ENCODE assay signal across 9 cellular contexts in the genomic region with DNA sequence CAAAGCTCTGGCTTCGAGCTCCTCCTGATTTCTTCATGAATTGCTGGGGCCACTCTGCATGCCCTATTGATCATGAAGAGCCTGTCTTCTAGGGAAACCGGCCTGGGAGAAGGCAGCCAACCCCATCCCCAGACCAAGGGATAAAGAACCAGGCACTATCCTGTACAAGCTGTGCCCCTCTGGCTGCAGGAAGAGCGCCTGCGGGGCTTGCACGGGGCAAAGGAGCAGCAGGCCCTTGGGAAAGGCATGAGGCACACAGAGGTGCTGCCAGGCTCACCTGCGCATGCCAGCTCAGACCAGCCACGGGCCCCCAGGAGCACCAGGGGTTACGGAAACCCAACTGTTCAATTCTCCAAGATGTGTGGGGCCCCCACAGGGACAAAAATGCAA. TPM values are rescaled to one million over a fixed set of nuclear protein-coding genes. Genes with fewer than 3 reads are reported as not detected.
DNase-seq lines count a peak whose midpoint lies in the region; ATAC-seq and TF ChIP-seq lines count a peak whose summit lies in the region.
"Had no signal": no experiment of that assay in that cellular context is flagged by ENCODE, and none has a peak within 500 bp of the region (broad histone marks: within the 10 kb centered on the region; RNA-seq: fewer than 3 reads in every experiment).

No MANE protein-coding gene starts in this region.

- DNase-seq in stimulated activated naive CD8-positive, alpha-beta T cell treated with anti-CD3 and anti-CD28 coated beads, Interleukin-15, Interleukin-2, amounts not matched to agents 100 U/mL and 50 U/mL, for 24 hours, result no peak
- DNase-seq in midbrain (lab: John Stamatoyannopoulos, UW) (peak; percentile 40), NCI-H1694 treated with DMSO at 0.1 percent for 48 hours (lab: John Stamatoyannopoulos, UW) (no peak)
- no peak for DNase-seq in stimulated activated CD4-positive, alpha-beta T cell treated with anti-CD3 and anti-CD28 coated beads, Interleukin-4, amount 100 ng/mL, for 4 hours
- no peak for DNase-seq in activated effector memory CD4-positive, alpha-beta T cell treated with anti-CD3 and anti-CD28 coated beads, Interleukin-2, amount 50 U/mL, for 16 hours
- DNase-seq: NCI-H1436 treated with DMSO at 0.1 percent for 48 hours had no signal

- peak overlapping the region; percentile 87 for H3K4me3 Mint-ChIP-seq in stimulated activated naive CD8-positive, alpha-beta T cell treated with anti-CD3 and anti-CD28 coated beads, Interleukin-15, Interleukin-2, amounts not matched to agents 100 ng/mL and 50 ng/mL, for 24 hours
- H3K4me3 Mint-ChIP-seq in brain, result peak overlapping the region; percentile 90 to 94 (median 93)

- H3K36me3 Mint-ChIP-seq in stimulated activated naive CD8-positive, alpha-beta T cell treated with anti-CD3 and anti-CD28 coated beads, Interleukin-15, Interleukin-2, amounts not matched to agents 100 ng/mL and 50 ng/mL, for 24 hours (ENCODE audit: low read depth), result no peaks in the 10 kb centered on the region
- no peaks in the 10 kb centered on the region for H3K36me3 Mint-ChIP-seq in brain

- H3K27me3 Mint-ChIP-seq in stimulated activated naive CD8-positive, alpha-beta T cell treated with anti-CD3 and anti-CD28 coated beads, Interleukin-15, Interleukin-2, amounts not matched to agents 100 ng/mL and 50 ng/mL, for 24 hours, result no peaks in the 10 kb centered on the region
- H3K27me3 Mint-ChIP-seq in brain, result peaks cover 9% of the 10 kb centered on the region

- H3K4me1 Mint-ChIP-seq in stimulated activated naive CD8-positive, alpha-beta T cell treated with anti-CD3 and anti-CD28 coated beads, Interleukin-15, Interleukin-2, amounts not matched to agents 100 ng/mL and 50 ng/mL, for 24 hours (ENCODE audit: low read depth), result peaks cover 51% of the 10 kb centered on the region
- peaks cover 36% of the 10 kb centered on the region for H3K4me1 Mint-ChIP-seq in brain

- ATAC-seq in stimulated activated naive CD8-positive, alpha-beta T cell treated with anti-CD3 and anti-CD28 coated beads, Interleukin-15, Interleukin-2, amounts not matched to agents 100 U/mL and 50 U/mL, for 24 hours, result no peak
- no peak for ATAC-seq in HG03342 (IDR thresholded peaks at IDR 0.05; ENCODE audit: unreplicated experiment)

- TF ChIP-seq CTCF in brain (conservative IDR thresholded peaks at IDR 0.05), result no peak

- H3K27ac Mint-ChIP-seq in stimulated activated naive CD8-positive, alpha-beta T cell treated with anti-CD3 and anti-CD28 coated beads, Interleukin-15, Interleukin-2, amounts not matched to agents 100 ng/mL and 50 ng/mL, for 24 hours, result no peak overlapping the region
- H3K27ac Mint-ChIP-seq in brain, result peak overlapping the region; percentile 42 to 95 (median 89)

- no peaks in the 10 kb centered on the region for H3K9me3 Mint-ChIP-seq in stimulated activated naive CD8-positive, alpha-beta T cell treated with anti-CD3 and anti-CD28 coated beads, Interleukin-15, Interleukin-2, amounts not matched to agents 100 ng/mL and 50 ng/mL, for 24 hours
- peaks cover 0 to 4% (median 0%) of the 10 kb centered on the region in 5 experiments for H3K9me3 Mint-ChIP-seq in brain

RNA-seq across cellular contexts. Expression of gene ITPK1, which starts 2.1 kb away (rescaled TPM):
- polyA plus RNA-seq in brain (ENCODE audit: insufficient read depth, low read depth, low replicate concordance), result 168 TPM
